Comparison of ENCODE assay signal across 1 cellular context in genomic region chr17:1716076-1716911, GRCh38.
TF ChIP-seq lines count a peak whose summit lies in the region.

No MANE protein-coding gene starts in this region.

TF ChIP-seq in HepG2, 621 proteins besides CTCF, POLR2A, EP300 and RAD21 (continued from another document and continues in another):
- TF ChIP-seq, protein P1, sequence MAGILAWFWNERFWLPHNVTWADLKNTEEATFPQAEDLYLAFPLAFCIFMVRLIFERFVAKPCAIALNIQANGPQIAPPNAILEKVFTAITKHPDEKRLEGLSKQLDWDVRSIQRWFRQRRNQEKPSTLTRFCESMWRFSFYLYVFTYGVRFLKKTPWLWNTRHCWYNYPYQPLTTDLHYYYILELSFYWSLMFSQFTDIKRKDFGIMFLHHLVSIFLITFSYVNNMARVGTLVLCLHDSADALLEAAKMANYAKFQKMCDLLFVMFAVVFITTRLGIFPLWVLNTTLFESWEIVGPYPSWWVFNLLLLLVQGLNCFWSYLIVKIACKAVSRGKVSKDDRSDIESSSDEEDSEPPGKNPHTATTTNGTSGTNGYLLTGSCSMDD (CRISPR knock-in tag; IDR thresholded peaks at IDR 0.05): no peak
- TF ChIP-seq ATF6 (CRISPR knock-in tag; conservative IDR thresholded peaks at IDR 0.05) (no peak), ZNF788 (CRISPR knock-in tag; IDR thresholded peaks at IDR 0.05; ENCODE audit: borderline replicate concordance) (peak; percentile 74; the same call in 1 of the 2 replicates), THAP11 (CRISPR knock-in tag; IDR thresholded peaks at IDR 0.05) (peak; percentile 98), YEATS2 (CRISPR knock-in tag; IDR thresholded peaks at IDR 0.05; ENCODE audit: borderline replicate concordance) (peak; percentile 68; the same call in 1 of the 2 replicates), SMARCE1 (IDR thresholded peaks at IDR 0.05; ENCODE audit: borderline replicate concordance) (no peak), HMGA1 (CRISPR knock-in tag; conservative IDR thresholded peaks at IDR 0.05) (no peak), HIVEP1 (CRISPR knock-in tag; IDR thresholded peaks at IDR 0.05) (peak; percentile 72; the same call in 1 of the 2 replicates), ZBTB37 (CRISPR knock-in tag; IDR thresholded peaks at IDR 0.05) (no peak), SOX5 (CRISPR knock-in tag; IDR thresholded peaks at IDR 0.05; ENCODE audit: borderline replicate concordance) (no peak), TFDP1 (CRISPR knock-in tag; IDR thresholded peaks at IDR 0.05; ENCODE audit: borderline replicate concordance) (peak; percentile 47; the same call in 1 of the 2 replicates), NFE2L1 (CRISPR knock-in tag; IDR thresholded peaks at IDR 0.05; ENCODE audit: borderline replicate concordance) (peak; percentile 96; the same call in 1 of the 2 replicates), HOXD1 (CRISPR knock-in tag; IDR thresholded peaks at IDR 0.05) (0 out of 2 replicates have a peak, but pooled peaks have one; percentile 21), PAWR (CRISPR knock-in tag; IDR thresholded peaks at IDR 0.05; ENCODE audit: borderline replicate concordance) (no peak), SP5 (CRISPR knock-in tag; IDR thresholded peaks at IDR 0.05; ENCODE audit: borderline replicate concordance, low read depth) (peak; percentile 43; the same call in 1 of the 2 replicates), ZNF256 (CRISPR knock-in tag; conservative IDR thresholded peaks at IDR 0.05) (no peak), ZFY (CRISPR knock-in tag; IDR thresholded peaks at IDR 0.05) (peak; percentile 30; the same call in 1 of the 2 replicates), GLI4 (CRISPR knock-in tag; IDR thresholded peaks at IDR 0.05; ENCODE audit: borderline replicate concordance) (no peak), GABPB1 (CRISPR knock-in tag; IDR thresholded peaks at IDR 0.05) (peak; percentile 83), YY1 (IDR thresholded peaks at IDR 0.05; ENCODE audit: insufficient read depth, insufficient replicate concordance, low read depth, low read length) (peak; percentile 35), BCL6 (CRISPR knock-in tag; IDR thresholded peaks at IDR 0.05) (peak; percentile 30; the same call in 1 of the 2 replicates), HNRNPUL1 (IDR thresholded peaks at IDR 0.05; ENCODE audit: low read depth, low read length) (0 out of 2 replicates have a peak, but pooled peaks have one; percentile 17), ARID2 (CRISPR knock-in tag; IDR thresholded peaks at IDR 0.05; ENCODE audit: borderline replicate concordance) (no peak), SUZ12 (IDR thresholded peaks at IDR 0.05; ENCODE audit: low read depth, low read length) (peak; percentile 71), SRY (CRISPR knock-in tag; IDR thresholded peaks at IDR 0.05) (no peak), RBM22 (optimal IDR thresholded peaks at IDR 0.05; ENCODE audit: low read length) (peak; percentile 22), ZNF235 (CRISPR knock-in tag; IDR thresholded peaks at IDR 0.05; ENCODE audit: borderline replicate concordance) (no peak), MBD4 (IDR thresholded peaks at IDR 0.05; ENCODE audit: borderline replicate concordance, low read length) (no peak), CBX1 (IDR thresholded peaks at IDR 0.05; ENCODE audit: low read depth) (peak; percentile 79), SYNCRIP (IDR thresholded peaks at IDR 0.05; ENCODE audit: insufficient read depth, low read depth, low read length) (no peak), ZNF7 (CRISPR knock-in tag; IDR thresholded peaks at IDR 0.05) (no peak), KDM5B (CRISPR knock-in tag; IDR thresholded peaks at IDR 0.05; ENCODE audit: borderline replicate concordance) (peak; percentile 30; the same call in 1 of the 2 replicates), ZNF263 (CRISPR knock-in tag; IDR thresholded peaks at IDR 0.05) (0 out of 2 replicates have a peak, but pooled peaks have one; percentile 22), CHD2 (IDR thresholded peaks at IDR 0.05; ENCODE audit: low read depth, low read length) (peak; percentile 60; the same call in 1 of the 2 replicates), NR3C1 (CRISPR knock-in tag; IDR thresholded peaks at IDR 0.05) (no peak), MXD1 (CRISPR knock-in tag; IDR thresholded peaks at IDR 0.05) (peak; percentile 26; the same call in 1 of the 2 replicates), ZNF281 (CRISPR knock-in tag; IDR thresholded peaks at IDR 0.05; ENCODE audit: borderline replicate concordance) (peak; percentile 35; the same call in 1 of the 2 replicates), TAF1 (CRISPR knock-in tag; IDR thresholded peaks at IDR 0.05) (peak; percentile 88), YEATS4 (CRISPR knock-in tag; IDR thresholded peaks at IDR 0.05; ENCODE audit: borderline replicate concordance) (peak; percentile 77), HOXA3 (CRISPR knock-in tag; IDR thresholded peaks at IDR 0.05) (peak; percentile 89), ZNF883 (CRISPR knock-in tag; IDR thresholded peaks at IDR 0.05; ENCODE audit: not compliant biosample characterization) (no peak), U2AF1 (optimal IDR thresholded peaks at IDR 0.05; ENCODE audit: low read depth, low read length) (peak; percentile 3)
- TF ChIP-seq, protein P2, sequence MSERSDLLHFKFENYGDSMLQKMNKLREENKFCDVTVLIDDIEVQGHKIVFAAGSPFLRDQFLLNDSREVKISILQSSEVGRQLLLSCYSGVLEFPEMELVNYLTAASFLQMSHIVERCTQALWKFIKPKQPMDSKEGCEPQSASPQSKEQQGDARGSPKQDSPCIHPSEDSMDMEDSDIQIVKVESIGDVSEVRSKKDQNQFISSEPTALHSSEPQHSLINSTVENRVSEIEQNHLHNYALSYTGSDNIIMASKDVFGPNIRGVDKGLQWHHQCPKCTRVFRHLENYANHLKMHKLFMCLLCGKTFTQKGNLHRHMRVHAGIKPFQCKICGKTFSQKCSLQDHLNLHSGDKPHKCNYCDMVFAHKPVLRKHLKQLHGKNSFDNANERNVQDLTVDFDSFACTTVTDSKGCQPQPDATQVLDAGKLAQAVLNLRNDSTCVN (CRISPR knock-in tag; IDR thresholded peaks at IDR 0.05; ENCODE audit: borderline replicate concordance): no peak
- TF ChIP-seq, protein P3, sequence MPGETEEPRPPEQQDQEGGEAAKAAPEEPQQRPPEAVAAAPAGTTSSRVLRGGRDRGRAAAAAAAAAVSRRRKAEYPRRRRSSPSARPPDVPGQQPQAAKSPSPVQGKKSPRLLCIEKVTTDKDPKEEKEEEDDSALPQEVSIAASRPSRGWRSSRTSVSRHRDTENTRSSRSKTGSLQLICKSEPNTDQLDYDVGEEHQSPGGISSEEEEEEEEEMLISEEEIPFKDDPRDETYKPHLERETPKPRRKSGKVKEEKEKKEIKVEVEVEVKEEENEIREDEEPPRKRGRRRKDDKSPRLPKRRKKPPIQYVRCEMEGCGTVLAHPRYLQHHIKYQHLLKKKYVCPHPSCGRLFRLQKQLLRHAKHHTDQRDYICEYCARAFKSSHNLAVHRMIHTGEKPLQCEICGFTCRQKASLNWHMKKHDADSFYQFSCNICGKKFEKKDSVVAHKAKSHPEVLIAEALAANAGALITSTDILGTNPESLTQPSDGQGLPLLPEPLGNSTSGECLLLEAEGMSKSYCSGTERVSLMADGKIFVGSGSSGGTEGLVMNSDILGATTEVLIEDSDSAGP (CRISPR knock-in tag; IDR thresholded peaks at IDR 0.05; ENCODE audit: borderline replicate concordance): peak; percentile 99
- TF ChIP-seq, protein P4, sequence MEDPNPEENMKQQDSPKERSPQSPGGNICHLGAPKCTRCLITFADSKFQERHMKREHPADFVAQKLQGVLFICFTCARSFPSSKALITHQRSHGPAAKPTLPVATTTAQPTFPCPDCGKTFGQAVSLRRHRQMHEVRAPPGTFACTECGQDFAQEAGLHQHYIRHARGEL (CRISPR knock-in tag; IDR thresholded peaks at IDR 0.05): no peak
- TF ChIP-seq, protein P5, sequence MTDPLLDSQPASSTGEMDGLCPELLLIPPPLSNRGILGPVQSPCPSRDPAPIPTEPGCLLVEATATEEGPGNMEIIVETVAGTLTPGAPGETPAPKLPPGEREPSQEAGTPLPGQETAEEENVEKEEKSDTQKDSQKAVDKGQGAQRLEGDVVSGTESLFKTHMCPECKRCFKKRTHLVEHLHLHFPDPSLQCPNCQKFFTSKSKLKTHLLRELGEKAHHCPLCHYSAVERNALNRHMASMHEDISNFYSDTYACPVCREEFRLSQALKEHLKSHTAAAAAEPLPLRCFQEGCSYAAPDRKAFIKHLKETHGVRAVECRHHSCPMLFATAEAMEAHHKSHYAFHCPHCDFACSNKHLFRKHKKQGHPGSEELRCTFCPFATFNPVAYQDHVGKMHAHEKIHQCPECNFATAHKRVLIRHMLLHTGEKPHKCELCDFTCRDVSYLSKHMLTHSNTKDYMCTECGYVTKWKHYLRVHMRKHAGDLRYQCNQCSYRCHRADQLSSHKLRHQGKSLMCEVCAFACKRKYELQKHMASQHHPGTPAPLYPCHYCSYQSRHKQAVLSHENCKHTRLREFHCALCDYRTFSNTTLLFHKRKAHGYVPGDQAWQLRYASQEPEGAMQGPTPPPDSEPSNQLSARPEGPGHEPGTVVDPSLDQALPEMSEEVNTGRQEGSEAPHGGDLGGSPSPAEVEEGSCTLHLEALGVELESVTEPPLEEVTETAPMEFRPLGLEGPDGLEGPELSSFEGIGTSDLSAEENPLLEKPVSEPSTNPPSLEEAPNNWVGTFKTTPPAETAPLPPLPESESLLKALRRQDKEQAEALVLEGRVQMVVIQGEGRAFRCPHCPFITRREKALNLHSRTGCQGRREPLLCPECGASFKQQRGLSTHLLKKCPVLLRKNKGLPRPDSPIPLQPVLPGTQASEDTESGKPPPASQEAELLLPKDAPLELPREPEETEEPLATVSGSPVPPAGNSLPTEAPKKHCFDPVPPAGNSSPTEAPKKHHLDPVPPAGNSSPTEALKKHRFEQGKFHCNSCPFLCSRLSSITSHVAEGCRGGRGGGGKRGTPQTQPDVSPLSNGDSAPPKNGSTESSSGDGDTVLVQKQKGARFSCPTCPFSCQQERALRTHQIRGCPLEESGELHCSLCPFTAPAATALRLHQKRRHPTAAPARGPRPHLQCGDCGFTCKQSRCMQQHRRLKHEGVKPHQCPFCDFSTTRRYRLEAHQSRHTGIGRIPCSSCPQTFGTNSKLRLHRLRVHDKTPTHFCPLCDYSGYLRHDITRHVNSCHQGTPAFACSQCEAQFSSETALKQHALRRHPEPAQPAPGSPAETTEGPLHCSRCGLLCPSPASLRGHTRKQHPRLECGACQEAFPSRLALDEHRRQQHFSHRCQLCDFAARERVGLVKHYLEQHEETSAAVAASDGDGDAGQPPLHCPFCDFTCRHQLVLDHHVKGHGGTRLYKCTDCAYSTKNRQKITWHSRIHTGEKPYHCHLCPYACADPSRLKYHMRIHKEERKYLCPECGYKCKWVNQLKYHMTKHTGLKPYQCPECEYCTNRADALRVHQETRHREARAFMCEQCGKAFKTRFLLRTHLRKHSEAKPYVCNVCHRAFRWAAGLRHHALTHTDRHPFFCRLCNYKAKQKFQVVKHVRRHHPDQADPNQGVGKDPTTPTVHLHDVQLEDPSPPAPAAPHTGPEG (CRISPR knock-in tag; IDR thresholded peaks at IDR 0.05): no peak; the same call in 1 of the 2 replicates
